36 cellular contexts compared by ENCODE assay signal in genomic region chr2:117691980-117692379, GRCh38.
"Had no signal": no experiment of that assay in that cellular context is flagged by ENCODE, and none has a peak within 500 bp of the region (broad histone marks: within the 10 kb centered on the region; RNA-seq: fewer than 3 reads in every experiment).

No MANE protein-coding gene starts in this region.

- H3K27me3 ChIP-seq: body of pancreas, cardiac muscle cell, colonic mucosa, dorsolateral prefrontal cortex, gastroesophageal sphincter, pancreas, sigmoid colon, uterus had no signal

- H3K4me3 ChIP-seq: body of pancreas, cardiac muscle cell, colonic mucosa, dorsolateral prefrontal cortex, gastroesophageal sphincter, pancreas, prostate gland, sigmoid colon, thoracic aorta, uterus had no signal

- H3K36me3 Mint-ChIP-seq: activated naive CD4-positive, alpha-beta T cell treated with anti-CD3 and anti-CD28 coated beads, Interleukin-2, amount 50 U/mL, for 24 hours; mesothelial cell of epicardium; naive B cell; stimulated activated effector memory CD8-positive, alpha-beta T cell treated with anti-CD3 and anti-CD28 coated beads, Interleukin-12 subunit alpha, Interleukin-12 subunit beta, amount 100 ng/mL, for 72 hours had no signal

- H3K4me3 Mint-ChIP-seq: activated naive CD4-positive, alpha-beta T cell treated with anti-CD3 and anti-CD28 coated beads, Interleukin-2, amount 50 U/mL, for 24 hours; activated naive CD8-positive, alpha-beta T cell treated with anti-CD3 and anti-CD28 coated beads, Interleukin-2, amount 50 U/mL, for 24 hours; mesothelial cell of epicardium; naive B cell; nephron progenitor cell; stimulated activated effector memory CD8-positive, alpha-beta T cell treated with anti-CD3 and anti-CD28 coated beads, Interleukin-12 subunit alpha, Interleukin-12 subunit beta, amount 100 ng/mL, for 72 hours; stimulated activated naive CD8-positive, alpha-beta T cell treated with anti-CD3 and anti-CD28 coated beads, Interleukin-15, Interleukin-2, amounts not matched to agents 100 ng/mL and 50 ng/mL, for 24 hours; T-helper 2 cell treated with Interferon-gamma antibody and Interleukin-4, amounts not matched to agents 5 μg/mL and 100 μg/mL, for 36 hours had no signal

- H3K27me3 Mint-ChIP-seq: activated naive CD4-positive, alpha-beta T cell treated with anti-CD3 and anti-CD28 coated beads, Interleukin-2, amount 50 U/mL, for 24 hours; activated naive CD8-positive, alpha-beta T cell treated with anti-CD3 and anti-CD28 coated beads, Interleukin-2, amount 50 U/mL, for 24 hours; naive B cell; stimulated activated naive CD8-positive, alpha-beta T cell treated with anti-CD3 and anti-CD28 coated beads, Interleukin-15, Interleukin-2, amounts not matched to agents 100 ng/mL and 50 ng/mL, for 24 hours had no signal

- H3K9me3 Mint-ChIP-seq: activated naive CD4-positive, alpha-beta T cell treated with anti-CD3 and anti-CD28 coated beads, Interleukin-2, amount 50 U/mL, for 24 hours; activated naive CD8-positive, alpha-beta T cell treated with anti-CD3 and anti-CD28 coated beads, Interleukin-2, amount 50 U/mL, for 24 hours; mesothelial cell of epicardium; nephron progenitor cell; stimulated activated effector memory CD8-positive, alpha-beta T cell treated with anti-CD3 and anti-CD28 coated beads, Interleukin-12 subunit alpha, Interleukin-12 subunit beta, amount 100 ng/mL, for 72 hours; stimulated activated naive CD8-positive, alpha-beta T cell treated with anti-CD3 and anti-CD28 coated beads, Interleukin-15, Interleukin-2, amounts not matched to agents 100 ng/mL and 50 ng/mL, for 24 hours; T-helper 2 cell treated with Interferon-gamma antibody and Interleukin-4, amounts not matched to agents 5 μg/mL and 100 μg/mL, for 36 hours had no signal

- DNase-seq: activated CD4-positive, alpha-beta T cell treated with anti-CD3 and anti-CD28 coated beads for 48 hours; activated CD4-positive, alpha-beta T cell treated with anti-CD3 and anti-CD28 coated beads, Interleukin-2, amount 50 U/mL, for 48 hours; activated CD8-positive, alpha-beta memory T cell treated with anti-CD3 and anti-CD28 coated beads for 24 hours; activated CD8-positive, alpha-beta memory T cell treated with anti-CD3 and anti-CD28 coated beads, Interleukin-2, amount 50 U/mL, for 4 hours; activated naive CD8-positive, alpha-beta T cell treated with anti-CD3 and anti-CD28 coated beads, Interleukin-2, amount 50 U/mL, for 24 hours; activated T-cell treated with anti-CD3 and anti-CD28 coated beads, Interleukin-2, amount 50 U/mL, for 1 hour; amygdala; body of pancreas; cerebellar nuclear complex; colonic mucosa; dorsolateral prefrontal cortex; effector memory CD4-positive, alpha-beta T cell; erythroblast; head of caudate nucleus; hippocampal formation; left cardiac atrium; left ventricle myocardium superior; mammary epithelial cell; naive B cell; nephron progenitor cell; nucleus accumbens; pancreas; sigmoid colon; small intestine; stimulated activated CD4-positive, alpha-beta T cell treated with anti-CD3 and anti-CD28 coated beads, Interleukin-4, amount 100 ng/mL, for 24 hours; trophoblast cell; uterus had no signal

- H3K9me3 ChIP-seq: body of pancreas, colonic mucosa, gastroesophageal sphincter, pancreas, prostate gland, sigmoid colon, thoracic aorta, uterus had no signal

- ATAC-seq: activated naive CD8-positive, alpha-beta T cell treated with anti-CD3 and anti-CD28 coated beads, Interleukin-2, amount 50 U/mL, for 24 hours; body of pancreas; gastroesophageal sphincter; left cardiac atrium; left ventricle myocardium superior; pancreas; stimulated activated effector memory CD8-positive, alpha-beta T cell treated with anti-CD3 and anti-CD28 coated beads, Interleukin-12 subunit alpha, Interleukin-12 subunit beta, amount 100 ng/mL, for 72 hours had no signal

- H3K27ac Mint-ChIP-seq: activated naive CD4-positive, alpha-beta T cell treated with anti-CD3 and anti-CD28 coated beads, Interleukin-2, amount 50 U/mL, for 24 hours; activated naive CD8-positive, alpha-beta T cell treated with anti-CD3 and anti-CD28 coated beads, Interleukin-2, amount 50 U/mL, for 24 hours; mesothelial cell of epicardium; naive B cell; nephron progenitor cell; stimulated activated effector memory CD8-positive, alpha-beta T cell treated with anti-CD3 and anti-CD28 coated beads, Interleukin-12 subunit alpha, Interleukin-12 subunit beta, amount 100 ng/mL, for 72 hours; stimulated activated naive CD8-positive, alpha-beta T cell treated with anti-CD3 and anti-CD28 coated beads, Interleukin-15, Interleukin-2, amounts not matched to agents 100 ng/mL and 50 ng/mL, for 24 hours; T-helper 2 cell treated with Interferon-gamma antibody and Interleukin-4, amounts not matched to agents 5 μg/mL and 100 μg/mL, for 36 hours had no signal

- H3K4me1 Mint-ChIP-seq: activated naive CD4-positive, alpha-beta T cell treated with anti-CD3 and anti-CD28 coated beads, Interleukin-2, amount 50 U/mL, for 24 hours; activated naive CD8-positive, alpha-beta T cell treated with anti-CD3 and anti-CD28 coated beads, Interleukin-2, amount 50 U/mL, for 24 hours; mesothelial cell of epicardium; naive B cell; stimulated activated effector memory CD8-positive, alpha-beta T cell treated with anti-CD3 and anti-CD28 coated beads, Interleukin-12 subunit alpha, Interleukin-12 subunit beta, amount 100 ng/mL, for 72 hours had no signal

- H3K36me3 ChIP-seq: cardiac muscle cell, colonic mucosa, gastroesophageal sphincter, pancreas, prostate gland, sigmoid colon, thoracic aorta, uterus had no signal

- H3K4me1 ChIP-seq: body of pancreas, colonic mucosa, gastroesophageal sphincter, pancreas, prostate gland, sigmoid colon, uterus had no signal

- H3K27ac ChIP-seq: body of pancreas, cardiac muscle cell, colonic mucosa, dorsolateral prefrontal cortex, gastroesophageal sphincter, pancreas, prostate gland, sigmoid colon, thoracic aorta, uterus had no signal
